Comparison of ENCODE assay signal across 8 cellular contexts in genomic region chr7:107743567-107744344, GRCh38. TPM values are rescaled to one million over a fixed set of nuclear protein-coding genes. Genes with fewer than 3 reads are reported as not detected.
DNase-seq lines count a peak whose midpoint lies in the region; ATAC-seq, FAIRE-seq and TF ChIP-seq lines count a peak whose summit lies in the region.

A gene with protein sequence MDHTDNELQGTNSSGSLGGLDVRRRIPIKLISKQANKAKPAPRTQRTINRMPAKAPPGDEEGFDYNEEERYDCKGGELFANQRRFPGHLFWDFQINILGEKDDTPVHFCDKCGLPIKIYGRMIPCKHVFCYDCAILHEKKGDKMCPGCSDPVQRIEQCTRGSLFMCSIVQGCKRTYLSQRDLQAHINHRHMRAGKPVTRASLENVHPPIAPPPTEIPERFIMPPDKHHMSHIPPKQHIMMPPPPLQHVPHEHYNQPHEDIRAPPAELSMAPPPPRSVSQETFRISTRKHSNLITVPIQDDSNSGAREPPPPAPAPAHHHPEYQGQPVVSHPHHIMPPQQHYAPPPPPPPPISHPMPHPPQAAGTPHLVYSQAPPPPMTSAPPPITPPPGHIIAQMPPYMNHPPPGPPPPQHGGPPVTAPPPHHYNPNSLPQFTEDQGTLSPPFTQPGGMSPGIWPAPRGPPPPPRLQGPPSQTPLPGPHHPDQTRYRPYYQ (plus strand): TSS chr7:107744142. CDS start chr7:107744164, 22 bp downstream.

- TF ChIP-seq POLR2A in H1 (IDR thresholded peaks at IDR 0.05; ENCODE audit: control extremely low read depth in 1 of 2, low read depth in 2 of 2, low read length in 2 of 2) = peak in 1 of 2 experiments; percentile 61; a peak in 1 of 3 replicates

- CTCF ChIA-PET in H1 (lab: Charles Lee; ENCODE audit: partially characterized antibody) = interaction anchor here (0.6 to 4.8 kb wide), 10 partner anchors 16 to 161 kb away, joined by 3 to 30 read pairs (median 4); no protein-coding TSS in a partner anchor

- H2BK5ac ChIP-seq in H1 (ENCODE audit: low read depth, low read length) (peak within 1 kb of the TSS; percentile 92), mesenchymal stem cell (ENCODE audit: low read depth, low read length, poor library complexity, severe bottlenecking) (peak within 1 kb of the TSS; percentile 69)

- TF ChIP-seq CTCF in H1 (IDR thresholded peaks at IDR 0.05; ENCODE audit: control extremely low read depth in 1 of 3, insufficient read depth in 1 of 3, low read depth in 1 of 3, low read length in 3 of 3) = peak; percentile 28 to 48 (median 41)

- no peak; a peak in 1 of 3 replicates for TF ChIP-seq EP300 in H1 (IDR thresholded peaks at IDR 0.05; ENCODE audit: borderline replicate concordance in 1 of 2, low read depth in 2 of 2, low read length in 2 of 2)

- no peak within 1 kb of the TSS for H3K14ac ChIP-seq in H1 (ENCODE audit: insufficient read length)
- no peak within 1 kb of the TSS for H3K14ac ChIP-seq in mesenchymal stem cell (ENCODE audit: low read length in 2 of 2)

- H4K91ac ChIP-seq in H1 (replicated peaks; ENCODE audit: insufficient read length, low read length) (peak within 1 kb of the TSS; percentile 45), mesenchymal stem cell (ENCODE audit: low read length) (peak within 1 kb of the TSS; percentile 84)

- peak within 1 kb of the TSS; percentile 75 to 82 for H3K4me2 ChIP-seq in H1 (ENCODE audit: insufficient read depth in 1 of 2, low read depth in 2 of 2, low read length in 2 of 2)
- peak within 1 kb of the TSS; percentile 86 for H3K4me2 ChIP-seq in mesenchymal stem cell (ENCODE audit: low read length, poor library complexity, severe bottlenecking)

- H2AK5ac ChIP-seq in H1 (ENCODE audit: low read depth, low read length) (no peak within 1 kb of the TSS), mesenchymal stem cell (ENCODE audit: low read length, severe bottlenecking) (no peak within 1 kb of the TSS)

- no peak within 1 kb of the TSS for H2BK15ac ChIP-seq in H1 (ENCODE audit: low read length)
- no peak within 1 kb of the TSS for H2BK15ac ChIP-seq in mesenchymal stem cell (ENCODE audit: low read depth, poor library complexity, severe bottlenecking)

- peak within 1 kb of the TSS; percentile 88 to 100 (median 96) for H3K4me3 ChIP-seq in H1 (ENCODE audit: extremely low read depth in 1 of 4, insufficient read depth in 2 of 4, low read depth in 3 of 4, low read length in 4 of 4)
- H3K4me3 ChIP-seq in mesenchymal stem cell (ENCODE audit: insufficient read depth in 1 of 2, low read depth in 1 of 2, low read length in 2 of 2) = peak within 1 kb of the TSS; percentile 71 to 95

- no peak within 1 kb of the TSS for H2BK120ac ChIP-seq in H1 (replicated peaks; ENCODE audit: low read depth, low read length)
- no peak within 1 kb of the TSS for H2BK120ac ChIP-seq in mesenchymal stem cell (ENCODE audit: low read depth, low read length)

- H2AFZ ChIP-seq in H1 (ENCODE audit: low read length) = peak within 1 kb of the TSS; percentile 99
- peak within 1 kb of the TSS; percentile 75 for H2AFZ ChIP-seq in mesenchymal stem cell (ENCODE audit: low read depth, low read length)

- H3K4me1 ChIP-seq in H1 (replicated peaks in 1 of 4; ENCODE audit: control insufficient read depth in 3 of 4, insufficient read depth in 4 of 4, low read length in 3 of 4) (peaks cover 0 to 8% (median 2%) of the 10 kb centered on the region in 4 experiments; a peak in 3 of 7 replicates), mesenchymal stem cell (ENCODE audit: control insufficient read depth, insufficient read depth, low read depth, low read length) (peaks cover 4% of the 10 kb centered on the region)

- POLR2A ChIA-PET in H1 (lab: Charles Lee; ENCODE audit: partially characterized antibody) = interaction anchor here (0.6 to 2.2 kb wide), 17 partner anchors 9 to 978 kb away, joined by 3 to 11 read pairs (median 4); partner anchors contain the start of genes BCAP29, COG5, DUS4L and HBP1

- in situ Hi-C loops in Caki2 (cut with HindIII; ENCODE audit: low pct_unique_long_range_greater_than_20kb, low sequenced_read_pairs) = no loop called here

- H3K9ac ChIP-seq in H1 (replicated peaks in 1 of 4; ENCODE audit: extremely low read depth in 1 of 4, low read depth in 3 of 4, low read length in 3 of 4) (peak within 1 kb of the TSS; percentile 66 to 93 (median 85)), mesenchymal stem cell (ENCODE audit: low read length) (peak within 1 kb of the TSS; percentile 96)

- H3K27ac ChIP-seq in H1 (ENCODE audit: low read depth, low read length) = peak within 1 kb of the TSS; percentile 94
- peak within 1 kb of the TSS; percentile 96 for H3K27ac ChIP-seq in mesenchymal stem cell (ENCODE audit: low read length, poor library complexity, severe bottlenecking)

- ATAC-seq in GM21367 (IDR thresholded peaks at IDR 0.05; ENCODE audit: unreplicated experiment) = peak; percentile 90

- peak within 1 kb of the TSS; percentile 76 for H3K18ac ChIP-seq in H1 (ENCODE audit: extremely low read depth, low read length)
- peak within 1 kb of the TSS; percentile 71 to 92 for H3K18ac ChIP-seq in mesenchymal stem cell (ENCODE audit: low read depth in 1 of 2, low read length in 2 of 2)

- DNase-seq in Caki2 (ENCODE audit: low read depth) (peak; percentile 96), HTR-8/SVneo (ENCODE audit: insufficient read length, low spot score) (peak; percentile 83), NOMO-1 treated with DMSO at 0.1 percent for 48 hours (lab: John Stamatoyannopoulos, UW; ENCODE audit: unreplicated experiment) (peak; percentile 82), H1 (ENCODE audit: low read depth in 1 of 2, low spot score in 2 of 2) (peak; percentile 78 to 94), mesenchymal stem cell (peak; percentile 97)
- DNase-seq in activated CD8-positive, alpha-beta memory T cell treated with anti-CD3 and anti-CD28 coated beads for 48 hours (ENCODE audit: low read depth in 2 of 3, low spot score in 2 of 3) = peak; percentile 84 to 95 (median 94)
- peak; percentile 97 for DNase-seq in stimulated activated CD8-positive, alpha-beta memory T cell treated with anti-CD3 and anti-CD28 coated beads, Interleukin-12 subunit alpha, Interleukin-12 subunit beta, amount 100 ng/mL, for 4 hours (ENCODE audit: low read depth)

- peak within 1 kb of the TSS; percentile 93 for H4K5ac ChIP-seq in H1 (ENCODE audit: insufficient read length, low read depth, low read length)

- FAIRE-seq in HTR-8/SVneo (lab: Jason Lieb, UNC) = peak; percentile 23
- FAIRE-seq in H1 (lab: Jason Lieb, UNC) = no peak

- no peak within 1 kb of the TSS for H2BK20ac ChIP-seq in H1 (ENCODE audit: low read length)

- H4K8ac ChIP-seq in H1 (ENCODE audit: extremely low read depth, insufficient read depth, low read length) = peak within 1 kb of the TSS; percentile 97
- peak within 1 kb of the TSS; percentile 92 for H4K8ac ChIP-seq in mesenchymal stem cell (ENCODE audit: low read length)

- peaks cover 0 to 2% (median 0%) of the 10 kb centered on the region in 4 experiments; a peak in 2 of 8 replicates for H3K36me3 ChIP-seq in H1 (ENCODE audit: control insufficient read depth in 2 of 4, insufficient read depth in 4 of 4, low read length in 3 of 4)
- H3K36me3 ChIP-seq in mesenchymal stem cell (ENCODE audit: control insufficient read depth in 1 of 2, insufficient read depth in 2 of 2, low read depth in 1 of 2, low read length in 2 of 2) = peaks cover 0 to under 1% of the 10 kb centered on the region in 2 experiments

- no peaks in the 10 kb centered on the region for H3K9me3 ChIP-seq in H1 (ENCODE audit: insufficient read depth in 2 of 2, low read depth in 1 of 2, low read length in 1 of 2)
- H3K9me3 ChIP-seq in mesenchymal stem cell (ENCODE audit: control insufficient read depth, low read length) = no peaks in the 10 kb centered on the region

- H3K79me2 ChIP-seq in H1 (ENCODE audit: control insufficient read depth in 1 of 2, insufficient read depth in 2 of 2, low read length in 2 of 2) = peaks cover 15 to 48% of the 10 kb centered on the region in 2 experiments

- TF ChIP-seq RAD21 in H1 (IDR thresholded peaks at IDR 0.05 in 1 of 2, conservative IDR thresholded peaks at IDR 0.05 in 1 of 2; ENCODE audit: low read depth in 2 of 2, low read length in 2 of 2) = peak; percentile 21 to 33

- no peaks in the 10 kb centered on the region for H3K27me3 ChIP-seq in H1 (replicated peaks in 1 of 4; ENCODE audit: control insufficient read depth in 3 of 4, extremely low read depth in 1 of 4, insufficient read depth in 3 of 4, low read length in 3 of 4)
- H3K27me3 ChIP-seq in mesenchymal stem cell (ENCODE audit: control insufficient read depth in 1 of 2, insufficient read depth in 1 of 2, low read length in 2 of 2) = no peaks in the 10 kb centered on the region

- 3% methylated on average over 55 of the region's 56 CpGs; no CpG with 5 or more reads in 1 of the 2 experiments for WGBS in H1 (ENCODE audit: extremely low coverage in 1 of 2, insufficient coverage in 1 of 2, insufficient read length in 1 of 2, insufficient replicate concordance in 2 of 2, low coverage in 1 of 2, low lambda C conversion rate in 2 of 2, missing lambda C conversion rate in 1 of 2), 2 experiments
- WGBS in mesenchymal stem cell = 0% methylated on average over 55 of the region's 56 CpGs

- H2BK12ac ChIP-seq in H1 (ENCODE audit: low read depth, low read length) = no peak within 1 kb of the TSS
- no peak within 1 kb of the TSS for H2BK12ac ChIP-seq in mesenchymal stem cell (ENCODE audit: low read length in 2 of 2)

- H4K20me1 ChIP-seq in H1 (replicated peaks in 1 of 2; ENCODE audit: control insufficient read depth in 1 of 2, insufficient read depth in 2 of 2, low read length in 2 of 2) = peaks cover 2 to 3% of the 10 kb centered on the region in 2 experiments

- H3K23ac ChIP-seq in H1 (ENCODE audit: insufficient read length) (no peak within 1 kb of the TSS), mesenchymal stem cell (ENCODE audit: low read length in 2 of 2) (peak within 1 kb of the TSS in 1 of 2 experiments; percentile 15)

- peaks cover 3% of the 10 kb centered on the region for H3K23me2 ChIP-seq in H1 (ENCODE audit: low read depth, low read length)

- peak within 1 kb of the TSS; percentile 97 for H3K56ac ChIP-seq in H1 (replicated peaks; ENCODE audit: insufficient read length, low read depth, low read length)

- H3K79me1 ChIP-seq in H1 (ENCODE audit: low read depth, low read length) (peaks cover 4% of the 10 kb centered on the region; the same call in 1 of the 2 replicates), mesenchymal stem cell (replicated peaks; ENCODE audit: low read length, poor library complexity, severe bottlenecking) (peaks cover under 1% of the 10 kb centered on the region)

- no peak within 1 kb of the TSS for H3K4ac ChIP-seq in H1 (replicated peaks; ENCODE audit: insufficient read length, low read depth, low read length)
- H3K4ac ChIP-seq in mesenchymal stem cell (ENCODE audit: low read depth in 1 of 2, low read length in 2 of 2) = peak within 1 kb of the TSS; percentile 68 to 83

RNA-seq across cellular contexts. Expression of the gene that starts here (rescaled TPM):
- total RNA-seq in Caki2 (2014; rRNA removed; shearing (Covaris generic); ENCODE audit: low replicate concordance) = 12.2 and 22.7 TPM in 2 replicates
- 31.9 and 34.0 TPM in 2 replicates for total RNA-seq in H1 (2021; fragmentation: NEBNext Ultra II Directional; extraction: Animal tissue kit (Norgen Biotek cat#: 25700))
- 23.5 and 27.0 TPM in 2 replicates for polyA plus RNA-seq in H1 (2011; rRNA removed)
- polyA plus RNA-seq in H1 (2011; cell fraction: cytosol; rRNA removed) = 12.7 TPM
- polyA plus RNA-seq in H1 (2011; cell fraction: nucleus; rRNA removed) = 18.9 TPM
- polyA plus RNA-seq in H1 (2012, experiment 1 of 2) = 26.9 to 45.9 TPM (median 32.1 TPM) in 4 replicates
- polyA plus RNA-seq in H1 (2012, experiment 2 of 2) = 10.7 TPM
- 31.4 TPM for polyA plus RNA-seq in H1 (2013, experiment 1 of 2)
- polyA plus RNA-seq in H1 (2013, experiment 2 of 2) = 32.0 TPM
- polyA minus RNA-seq in H1 (2011; rRNA and poly(A)+ RNA removed) = 25.4 and 28.5 TPM in 2 replicates
- 30.8 TPM for polyA minus RNA-seq in H1 (2011; cell fraction: cytosol; rRNA and poly(A)+ RNA removed)
- polyA minus RNA-seq in H1 (2011; cell fraction: nucleus; rRNA and poly(A)+ RNA removed) = 38.6 TPM
- polyA plus RNA-seq in mesenchymal stem cell (2013, experiment 1 of 2) = 26.8 TPM
- polyA plus RNA-seq in mesenchymal stem cell (2013, experiment 2 of 2) = 25.0 TPM

Comparison
In these comparisons a context has a peak if more than half of its experiments do, and no peak if none do; other contexts are left out.
1. Peak in every context shown above with its lines: DNase-seq, ATAC-seq, H3K4me3 ChIP-seq and H3K27ac ChIP-seq.